In the genomic region with DNA sequence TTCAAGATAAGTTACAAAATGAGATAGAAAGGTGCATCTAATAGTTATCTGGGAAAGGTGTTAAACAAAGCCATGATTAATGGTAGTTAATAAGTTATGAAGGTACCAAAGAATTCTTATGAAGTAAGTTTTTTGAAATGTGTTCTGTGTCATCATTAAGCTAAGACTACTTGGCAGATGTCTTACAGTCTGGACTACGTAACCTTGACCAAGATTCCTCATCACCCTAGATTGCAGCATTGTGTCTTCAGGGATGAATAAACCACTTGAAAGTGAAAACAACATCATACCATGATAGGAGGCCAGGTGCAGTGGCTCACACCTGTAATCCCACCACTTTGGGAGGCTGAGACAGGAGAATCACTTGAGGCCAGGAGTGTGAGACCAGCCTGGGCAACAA, we compare ENCODE assay signal across 20 cellular contexts. TPM values are rescaled to one million over a fixed set of nuclear protein-coding genes. Genes with fewer than 3 reads are reported as not detected.
DNase-seq lines count a peak whose midpoint lies in the region; ATAC-seq and TF ChIP-seq lines count a peak whose summit lies in the region.
"Had no signal": no experiment of that assay in that cellular context is flagged by ENCODE, and none has a peak within 500 bp of the region (broad histone marks: within the 10 kb centered on the region; RNA-seq: fewer than 3 reads in every experiment).

No MANE protein-coding gene starts in this region.

- H3K36me3 ChIP-seq in RWPE2 (ENCODE audit: low read depth) = no peaks in the 10 kb centered on the region
- H3K36me3 ChIP-seq: BE2C; BLaER1 treated with 17β-estradiol and CSF1 and Interleukin-3, amounts not matched to agents 10 nM and 100 nM had no signal

- 0 out of 3 replicates have a peak, but pooled peaks have one; percentile 14 for ATAC-seq in RWPE2 (ENCODE audit: low read depth)
- no peak for ATAC-seq in HG03571 (IDR thresholded peaks at IDR 0.05; ENCODE audit: unreplicated experiment)
- ATAC-seq in HG03521 (IDR thresholded peaks at IDR 0.05; ENCODE audit: unreplicated experiment) = no peak
- no peak for ATAC-seq in foreskin keratinocyte
- ATAC-seq: GM23338, HCT116 had no signal

- H3K27ac ChIP-seq in RWPE2 (ENCODE audit: poor library complexity, severe bottlenecking) (no peak overlapping the region), foreskin keratinocyte (no peak overlapping the region)
- H3K27ac ChIP-seq: 22Rv1; BLaER1 treated with 17β-estradiol and CSF1 and Interleukin-3, amounts not matched to agents 10 nM and 100 nM had no signal

- DNase-seq in AG10803 (ENCODE audit: low read depth) (peak; percentile 26), RWPE2 (ENCODE audit: low spot score) (no peak), fibroblast of mammary gland (ENCODE audit: low read depth) (peak; percentile 22), kidney tubule cell (ENCODE audit: low spot score) (peak; percentile 81), foreskin keratinocyte (no peak)
- DNase-seq: AML-193; BE2C; Caco-2; CD4-positive, alpha-beta T cell; DMS153; DND-41; H9 had no signal

- H3K4me3 ChIP-seq in AG10803 (ENCODE audit: low read length) = no peak overlapping the region
- no peak overlapping the region for H3K4me3 ChIP-seq in RWPE2 (ENCODE audit: severe bottlenecking)
- H3K4me3 ChIP-seq in fibroblast of mammary gland (ENCODE audit: control insufficient read depth, low read depth, low read length) = no peak overlapping the region
- H3K4me3 ChIP-seq: BLaER1 treated with 17β-estradiol and CSF1 and Interleukin-3, amounts not matched to agents 10 nM and 100 nM; GM23338 had no signal

- TF ChIP-seq CTCF in AG10803 (conservative IDR thresholded peaks at IDR 0.05; ENCODE audit: low read length) (no peak), RWPE2 (IDR thresholded peaks at IDR 0.05; ENCODE audit: poor library complexity, severe bottlenecking) (no peak), fibroblast of mammary gland (conservative IDR thresholded peaks at IDR 0.05; ENCODE audit: control insufficient read depth, insufficient read depth, low read depth, low read length) (no peak), foreskin keratinocyte (conservative IDR thresholded peaks at IDR 0.05) (no peak)

- H3K9me3 ChIP-seq in RWPE2 (ENCODE audit: severe bottlenecking) = no peaks in the 10 kb centered on the region
- H3K9me3 ChIP-seq: BE2C; BLaER1 treated with 17β-estradiol and CSF1 and Interleukin-3, amounts not matched to agents 10 nM and 100 nM; Caco-2 had no signal

- H3K4me1 ChIP-seq in RWPE2 (ENCODE audit: insufficient read depth, poor library complexity, severe bottlenecking) (no peaks in the 10 kb centered on the region), foreskin keratinocyte (no peaks in the 10 kb centered on the region)
- H3K4me1 ChIP-seq: BE2C, Caco-2 had no signal

- H3K27me3 ChIP-seq in RWPE2 (ENCODE audit: insufficient read depth, poor library complexity, severe bottlenecking) = no peaks in the 10 kb centered on the region
- peaks cover 34% of the 10 kb centered on the region for H3K27me3 ChIP-seq in foreskin keratinocyte
- H3K27me3 ChIP-seq: BLaER1 treated with 17β-estradiol and CSF1 and Interleukin-3, amounts not matched to agents 10 nM and 100 nM had no signal

RNA-seq across cellular contexts. Expression of a gene that starts 48.2 kb away (rescaled TPM):
- total RNA-seq in foreskin keratinocyte = 38.5 and 42.9 TPM in 2 replicates
- polyA plus RNA-seq in foreskin keratinocyte = 34.3 and 41.5 TPM in 2 replicates

RNA-seq across cellular contexts. Expression of a gene that starts 53.0 kb away (rescaled TPM):
- 0.31 and 0.42 TPM in 2 replicates for total RNA-seq in foreskin keratinocyte
- polyA plus RNA-seq in foreskin keratinocyte = 0.11 and 0.16 TPM in 2 replicates
- total RNA-seq: Caco-2, H4 had no signal
- polyA plus RNA-seq: CD14-positive monocyte had no signal

Comparison
In these comparisons a context has a peak if more than half of its experiments do, and no peak if none do; other contexts are left out.
1. DNase-seq: peak in AG10803 (single experiment), fibroblast of mammary gland (single experiment) and kidney tubule cell (single experiment); none in RWPE2 (single experiment) and foreskin keratinocyte (0 of 2).